ENCODE assay signal across 8 cellular contexts in genomic region chr17:30117548-30118155, GRCh38. TPM values are rescaled to one million over a fixed set of nuclear protein-coding genes. Genes with fewer than 3 reads are reported as not detected.
DNase-seq lines count a peak whose midpoint lies in the region; ATAC-seq and TF ChIP-seq lines count a peak whose summit lies in the region.

No MANE protein-coding gene starts in this region.

- CTCF ChIA-PET in activated naive CD4-positive, alpha-beta T cell treated with anti-CD3 and anti-CD28 coated beads, Interleukin-2, amount 10 ng/mL, durations not matched to agents 7 days and 5 days (lab: Charles Lee) = interaction anchor here (0.7 to 2.4 kb wide), 5 partner anchors 9 to 223 kb away, joined by 3 to 10 read pairs (median 3); no protein-coding TSS in a partner anchor

- in situ Hi-C loops in astrocyte of the cerebellum (cut with HindIII; ENCODE audit: low sequenced_read_pairs) (no loop called here), transverse colon (cut with MboI; ENCODE audit: low pct_ligation_motif_present in 1 of 4, low pct_unique_long_range_greater_than_20kb in 1 of 4, low sequenced_read_pairs in 3 of 4) (loop anchor here in 2 of 4 donors (25.0 kb wide), 1 partner anchor 220 kb away; the partner anchor contains the start of gene TMIGD1 (in 2 of the 2))

- no peaks in the 10 kb centered on the region for H3K9me3 ChIP-seq in transverse colon

- H3K4me3 ChIP-seq in astrocyte of the cerebellum (ENCODE audit: low read depth, low read length) = peak overlapping the region; percentile 92
- H3K4me3 ChIP-seq in lower leg skin (ENCODE audit: low read depth, poor library complexity, severe bottlenecking) = peak overlapping the region; percentile 65
- H3K4me3 ChIP-seq in transverse colon = peak overlapping the region; percentile 45 to 90 (median 72)

- H3K27ac Mint-ChIP-seq in activated naive CD4-positive, alpha-beta T cell treated with anti-CD3 and anti-CD28 coated beads, Interleukin-2, amount 10 ng/mL, durations not matched to agents 7 days and 5 days = peak overlapping the region; percentile 97

- H3K4me1 ChIP-seq in transverse colon = peaks cover 10 to 47% (median 21%) of the 10 kb centered on the region in 4 donors

- TF ChIP-seq POLR2A in lower leg skin (IDR thresholded peaks at IDR 0.05) (no peak), transverse colon (IDR thresholded peaks at IDR 0.05) (no peak)

- H3K27me3 Mint-ChIP-seq in activated naive CD4-positive, alpha-beta T cell treated with anti-CD3 and anti-CD28 coated beads, Interleukin-2, amount 10 ng/mL, durations not matched to agents 7 days and 5 days = no peaks in the 10 kb centered on the region

- no peak for TF ChIP-seq EP300 in transverse colon (IDR thresholded peaks at IDR 0.05; ENCODE audit: low read depth)

- no peaks in the 10 kb centered on the region for H3K27me3 ChIP-seq in transverse colon

- ATAC-seq in left colon (no peak), GM18520 (IDR thresholded peaks at IDR 0.05; ENCODE audit: unreplicated experiment) (no peak)

- intact Hi-C loops in lower leg skin (cut with DNase I; ENCODE audit: low total_unique reads) = no loop called here
- intact Hi-C loops in transverse colon (cut with DNase I; ENCODE audit: low total_unique reads) = no loop called here
- intact Hi-C loops in left colon (cut with DNase I, micrococcal nuclease) = no loop called here

- H3K27ac ChIP-seq in transverse colon = peak overlapping the region; percentile 89 to 100 (median 96)

- H3K4me3 Mint-ChIP-seq in activated naive CD4-positive, alpha-beta T cell treated with anti-CD3 and anti-CD28 coated beads, Interleukin-2, amount 10 ng/mL, durations not matched to agents 7 days and 5 days = peak overlapping the region; percentile 90

- DNase-seq in activated naive CD4-positive, alpha-beta T cell treated with anti-CD3 and anti-CD28 coated beads, Interleukin-2, amount 10 ng/mL, durations not matched to agents 7 days and 5 days = no peak
- DNase-seq in activated naive CD4-positive, alpha-beta T cell treated with Interleukin-2 at 50 U/mL for 16 hours = no peak
- DNase-seq in astrocyte of the cerebellum (ENCODE audit: low read depth) (no peak), lower leg skin (ENCODE audit: low spot score in 2 of 2) (no peak), transverse colon (no peak), left colon (no peak), NCI-H2171 treated with DMSO at 0.1 percent for 48 hours (lab: John Stamatoyannopoulos, UW) (no peak)

- peaks cover 51% of the 10 kb centered on the region for H3K4me1 Mint-ChIP-seq in activated naive CD4-positive, alpha-beta T cell treated with anti-CD3 and anti-CD28 coated beads, Interleukin-2, amount 10 ng/mL, durations not matched to agents 7 days and 5 days

- H3K36me3 ChIP-seq in transverse colon = peaks cover 0 to 5% (median 0%) of the 10 kb centered on the region in 4 donors

- no peak for TF ChIP-seq CTCF in astrocyte of the cerebellum (IDR thresholded peaks at IDR 0.05; ENCODE audit: low read depth, low read length, missing control alignments)
- no peak for TF ChIP-seq CTCF in lower leg skin (IDR thresholded peaks at IDR 0.05)
- TF ChIP-seq CTCF in transverse colon (IDR thresholded peaks at IDR 0.05) = no peak

- peaks cover 22% of the 10 kb centered on the region for H3K36me3 Mint-ChIP-seq in activated naive CD4-positive, alpha-beta T cell treated with anti-CD3 and anti-CD28 coated beads, Interleukin-2, amount 10 ng/mL, durations not matched to agents 7 days and 5 days

- no peaks in the 10 kb centered on the region for H3K9me3 Mint-ChIP-seq in activated naive CD4-positive, alpha-beta T cell treated with anti-CD3 and anti-CD28 coated beads, Interleukin-2, amount 10 ng/mL, durations not matched to agents 7 days and 5 days

- WGBS in lower leg skin, 2 donors = 16 to 18% methylated on average over 7 of the region's 7 CpGs
- WGBS in transverse colon (ENCODE audit: low coverage in 1 of 2), 2 donors = 16 to 25% methylated on average over 7 of the region's 7 CpGs

RNA-seq across cellular contexts. Expression of gene NSRP1, which starts 1.0 kb away (rescaled TPM):
- total RNA-seq in lower leg skin = 10 to 100 TPM in 3 of 4 donors, 1 to 10 TPM in 1; 7.4 to 23.8 (median 17.8) TPM
- 10 to 100 TPM; 16.2 to 60.2 (median 42.7) TPM for total RNA-seq in transverse colon
- total RNA-seq in left colon = 10 to 100 TPM; 19.9 to 28.0 TPM
